Comparison of ENCODE assay signal across 3 cellular contexts in genomic region chr9:70559102-70559501, GRCh38.
"Had no signal": no experiment of that assay in that cellular context is flagged by ENCODE, and none has a peak within 500 bp of the region (broad histone marks: within the 10 kb centered on the region; RNA-seq: fewer than 3 reads in every experiment).

No MANE protein-coding gene starts in this region.

- ATAC-seq: GM12878 had no signal

- DNase-seq: GDM1, GF-D8 had no signal

- H3K4me3 ChIP-seq: GM12878 had no signal
